ENCODE assay signal across 28 cellular contexts in genomic region chr1:36763771-36764170, GRCh38.
"Had no signal": no experiment of that assay in that cellular context is flagged by ENCODE, and none has a peak within 500 bp of the region (broad histone marks: within the 10 kb centered on the region; RNA-seq: fewer than 3 reads in every experiment).

No MANE protein-coding gene starts in this region.

- H3K4me3 ChIP-seq: ascending aorta, cardiac muscle cell, heart right ventricle, left lung, lower lobe of right lung, skin epidermis, suprapubic skin, tibial artery had no signal

- H3K36me3 ChIP-seq: ascending aorta, cardiac muscle cell, heart right ventricle, left lung, lower lobe of right lung, suprapubic skin, tibial artery had no signal

- H3K27me3 ChIP-seq: ascending aorta, cardiac muscle cell, left lung had no signal

- H3K4me1 Mint-ChIP-seq: activated naive CD8-positive, alpha-beta T cell treated with anti-CD3 and anti-CD28 coated beads, Interleukin-2, amount 10 ng/mL, durations not matched to agents 7 days and 5 days; stimulated activated effector memory CD8-positive, alpha-beta T cell treated with anti-CD3 and anti-CD28 coated beads, Interleukin-12 subunit alpha, Interleukin-12 subunit beta, amount 100 ng/mL, for 72 hours had no signal

- H3K9me3 ChIP-seq: ascending aorta, suprapubic skin had no signal

- ATAC-seq: activated CD4-positive, CD25-positive, alpha-beta regulatory T cell treated with anti-CD3 and anti-CD28 coated beads, Interleukin-2, amount 50 U/mL, for 24 hours; esophagus mucosa; heart right ventricle; left lung; lower lobe of right lung; sciatic nerve; stimulated activated effector memory CD8-positive, alpha-beta T cell treated with anti-CD3 and anti-CD28 coated beads, Interleukin-12 subunit alpha, Interleukin-12 subunit beta, amount 100 ng/mL, for 72 hours had no signal

- H3K27ac Mint-ChIP-seq: activated CD4-positive, alpha-beta memory T cell treated with anti-CD3 and anti-CD28 coated beads for 36 hours; activated naive CD4-positive, alpha-beta T cell treated with anti-CD3 and anti-CD28 coated beads for 36 hours; activated naive CD8-positive, alpha-beta T cell treated with anti-CD3 and anti-CD28 coated beads, Interleukin-2, amount 10 ng/mL, durations not matched to agents 7 days and 5 days; activated T-helper 1 cell treated with anti-CD3 and anti-CD28 coated beads, Interleukin-12 subunit alpha, Interleukin-12 subunit beta, Interleukin-2, Interleukin-4 antibody, amounts not matched to agents 30 ng/mL and 10 ng/mL and 1 ng/mL, durations not matched to agents 14 hours and 24 hours and 36 hours; brain; stimulated activated effector memory CD8-positive, alpha-beta T cell treated with anti-CD3 and anti-CD28 coated beads, Interleukin-12 subunit alpha, Interleukin-12 subunit beta, amount 100 ng/mL, for 72 hours had no signal

- H3K36me3 Mint-ChIP-seq: activated CD4-positive, alpha-beta memory T cell treated with anti-CD3 and anti-CD28 coated beads for 36 hours; activated naive CD8-positive, alpha-beta T cell treated with anti-CD3 and anti-CD28 coated beads, Interleukin-2, amount 10 ng/mL, durations not matched to agents 7 days and 5 days; brain; stimulated activated effector memory CD8-positive, alpha-beta T cell treated with anti-CD3 and anti-CD28 coated beads, Interleukin-12 subunit alpha, Interleukin-12 subunit beta, amount 100 ng/mL, for 72 hours had no signal

- H3K27me3 Mint-ChIP-seq: activated CD4-positive, alpha-beta memory T cell treated with anti-CD3 and anti-CD28 coated beads for 36 hours had no signal

- H3K9me3 Mint-ChIP-seq: activated naive CD8-positive, alpha-beta T cell treated with anti-CD3 and anti-CD28 coated beads, Interleukin-2, amount 10 ng/mL, durations not matched to agents 7 days and 5 days; activated T-helper 1 cell treated with anti-CD3 and anti-CD28 coated beads, Interleukin-12 subunit alpha, Interleukin-12 subunit beta, Interleukin-2, Interleukin-4 antibody, amounts not matched to agents 30 ng/mL and 10 ng/mL and 1 ng/mL, durations not matched to agents 14 hours and 24 hours and 36 hours; stimulated activated effector memory CD8-positive, alpha-beta T cell treated with anti-CD3 and anti-CD28 coated beads, Interleukin-12 subunit alpha, Interleukin-12 subunit beta, amount 100 ng/mL, for 72 hours had no signal

- H3K4me3 Mint-ChIP-seq: activated CD4-positive, alpha-beta memory T cell treated with anti-CD3 and anti-CD28 coated beads for 36 hours; activated naive CD4-positive, alpha-beta T cell treated with anti-CD3 and anti-CD28 coated beads for 36 hours; activated naive CD8-positive, alpha-beta T cell treated with anti-CD3 and anti-CD28 coated beads, Interleukin-2, amount 10 ng/mL, durations not matched to agents 7 days and 5 days; activated T-helper 1 cell treated with anti-CD3 and anti-CD28 coated beads, Interleukin-12 subunit alpha, Interleukin-12 subunit beta, Interleukin-2, Interleukin-4 antibody, amounts not matched to agents 30 ng/mL and 10 ng/mL and 1 ng/mL, durations not matched to agents 14 hours and 24 hours and 36 hours; brain; stimulated activated effector memory CD8-positive, alpha-beta T cell treated with anti-CD3 and anti-CD28 coated beads, Interleukin-12 subunit alpha, Interleukin-12 subunit beta, amount 100 ng/mL, for 72 hours had no signal

- H3K9ac ChIP-seq: parathyroid adenoma had no signal

- H3K27ac ChIP-seq: ascending aorta, cardiac muscle cell, heart right ventricle, left lung, lower lobe of right lung, parathyroid adenoma, skin epidermis, suprapubic skin, tibial artery, VCaP had no signal

- H3K4me1 ChIP-seq: ascending aorta, heart right ventricle, left lung, lower lobe of right lung, parathyroid adenoma, suprapubic skin, tibial artery had no signal

- DNase-seq: activated CD4-positive, alpha-beta memory T cell treated with anti-CD3 and anti-CD28 coated beads for 36 hours; activated CD4-positive, alpha-beta T cell treated with anti-CD3 and anti-CD28 coated beads for 48 hours; activated CD8-positive, alpha-beta memory T cell treated with anti-CD3 and anti-CD28 coated beads, Interleukin-2, amount 50 U/mL, for 4 hours; activated effector memory CD4-positive, alpha-beta T cell treated with anti-CD3 and anti-CD28 coated beads, Interleukin-2, amount 50 U/mL, for 16 hours; activated naive CD4-positive, alpha-beta T cell treated with anti-CD3 and anti-CD28 coated beads for 36 hours; activated naive CD8-positive, alpha-beta T cell treated with anti-CD3 and anti-CD28 coated beads, Interleukin-2, amount 10 ng/mL, durations not matched to agents 7 days and 5 days; activated T-cell treated with anti-CD3 and anti-CD28 coated beads, Interleukin-2, amount 50 U/mL, for 1 hour; cortex of kidney; foreskin fibroblast; heart right ventricle; kidney glomerular epithelial cell; left lung; lower lobe of right lung; nucleus accumbens; stimulated activated CD4-positive, alpha-beta T cell treated with anti-CD3 and anti-CD28 coated beads, Interleukin-4, amount 100 ng/mL, for 24 hours had no signal
